16 cellular contexts compared by ENCODE assay signal in the genomic region with DNA sequence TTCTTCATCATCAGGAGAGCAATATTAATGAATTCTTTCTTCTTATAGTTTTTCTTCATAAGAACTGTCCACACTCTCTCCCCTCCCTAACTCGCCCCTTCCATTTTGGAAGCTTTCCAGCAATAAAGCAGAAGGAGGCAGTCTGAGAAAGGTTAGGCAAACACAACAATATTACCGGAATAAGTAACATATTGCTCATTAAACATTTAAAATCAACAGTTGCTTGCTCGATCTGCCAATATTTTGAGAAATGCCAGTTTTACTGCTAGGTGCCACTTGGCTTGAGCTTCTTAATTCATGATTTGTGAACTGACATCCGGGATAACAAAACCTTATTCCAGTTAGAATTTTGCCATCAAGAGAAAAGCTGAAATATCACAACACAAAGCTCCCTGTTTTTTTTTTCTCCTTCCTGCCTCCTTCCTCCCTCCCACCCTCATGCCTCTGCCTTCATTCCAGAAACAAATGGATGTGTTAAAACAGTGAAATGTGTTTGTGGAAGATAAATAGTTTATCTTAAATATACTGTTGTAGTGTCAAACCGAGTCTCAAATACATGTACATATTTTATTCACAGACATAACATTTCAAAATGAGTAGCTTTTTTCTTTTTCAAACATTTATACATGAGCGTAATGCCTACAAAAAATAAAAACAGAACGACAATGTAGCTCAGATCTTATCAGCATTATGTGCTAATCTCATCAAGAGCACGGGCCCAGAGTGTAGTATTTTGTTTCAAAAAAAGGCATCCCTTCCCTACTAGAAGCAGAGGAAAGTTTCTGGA.
A peak's percentile ranks its signal among the peaks of the same experiment; 100 is the strongest.
DNase-seq lines count a peak whose midpoint lies in the region; ATAC-seq and TF ChIP-seq lines count a peak whose summit lies in the region.
"Had no signal": no experiment of that assay in that cellular context is flagged by ENCODE, and none has a peak within 500 bp of the region (broad histone marks: within the 10 kb centered on the region; RNA-seq: fewer than 3 reads in every experiment).

No MANE protein-coding gene starts in this region.

- H3K36me3 ChIP-seq in OCI-LY3 (replicated peaks; ENCODE audit: low read depth, low read length): no peaks in the 10 kb centered on the region
- H3K36me3 ChIP-seq in smooth muscle cell (ENCODE audit: low read depth): no peaks in the 10 kb centered on the region
- H3K36me3 ChIP-seq: left lung had no signal

- no peaks in the 10 kb centered on the region for H4K20me1 ChIP-seq in OCI-LY3 (ENCODE audit: insufficient read depth, low read length)
- H4K20me1 ChIP-seq in smooth muscle cell (ENCODE audit: low read depth): no peaks in the 10 kb centered on the region

- WGBS in smooth muscle cell (ENCODE audit: low lambda C conversion rate): 68% methylated on average over 8 of the region's 8 CpGs

- H3K79me2 ChIP-seq in OCI-LY3 (ENCODE audit: low read length) (no peaks in the 10 kb centered on the region), smooth muscle cell (ENCODE audit: low read depth) (no peaks in the 10 kb centered on the region)

- no peaks in the 10 kb centered on the region; the same call in 1 of the 2 replicates for H3K27me3 ChIP-seq in OCI-LY3 (ENCODE audit: low read depth, low read length)
- H3K27me3 ChIP-seq in smooth muscle cell (ENCODE audit: low read depth): no peaks in the 10 kb centered on the region
- H3K27me3 ChIP-seq: left lung had no signal

- H3K9me3 ChIP-seq in OCI-LY3 (ENCODE audit: insufficient read depth, low read length) (no peaks in the 10 kb centered on the region), smooth muscle cell (replicated peaks; ENCODE audit: low read depth) (no peaks in the 10 kb centered on the region)
- H3K9me3 ChIP-seq: left lung had no signal

- ATAC-seq in natural killer cell treated with Interleukin-12 subunit alpha and Interleukin-12 subunit beta and Interleukin-15 and Interleukin-18, amount 100 ng/mL, for 72 hours: no peak
- ATAC-seq: left lung; stimulated activated naive B cell treated with anti-CD40 and anti-IgM and Interleukin-4, amounts not matched to agents 10 μg/mL and 1 μg/mL and 100 μg/mL, for 72 hours had no signal

- H3K4me3 ChIP-seq in OCI-LY3 (ENCODE audit: low read length): no peak overlapping the region
- H3K4me3 ChIP-seq in fibroblast of pulmonary artery (replicated peaks; ENCODE audit: low read depth, low read length): peak overlapping the region; percentile 29
- no peak overlapping the region for H3K4me3 ChIP-seq in smooth muscle cell
- H3K4me3 ChIP-seq: left lung had no signal

- H3K36me3 Mint-ChIP-seq in natural killer cell treated with Interleukin-12 subunit alpha and Interleukin-12 subunit beta and Interleukin-15 and Interleukin-18, amount 100 ng/mL, for 72 hours: no peaks in the 10 kb centered on the region
- H3K36me3 Mint-ChIP-seq: stimulated activated naive B cell treated with anti-CD40 and anti-IgM and Interleukin-4, amounts not matched to agents 10 μg/mL and 1 μg/mL and 100 μg/mL, for 72 hours had no signal

- no peaks in the 10 kb centered on the region for H3K9me3 Mint-ChIP-seq in natural killer cell treated with Interleukin-12 subunit alpha and Interleukin-12 subunit beta and Interleukin-15 and Interleukin-18, amount 100 ng/mL, for 72 hours
- H3K9me3 Mint-ChIP-seq: stimulated activated naive B cell treated with anti-CD40 and anti-IgM and Interleukin-4, amounts not matched to agents 10 μg/mL and 1 μg/mL and 100 μg/mL, for 72 hours had no signal

- no peak overlapping the region for H3K27ac Mint-ChIP-seq in natural killer cell treated with Interleukin-12 subunit alpha and Interleukin-12 subunit beta and Interleukin-15 and Interleukin-18, amount 100 ng/mL, for 72 hours
- H3K27ac Mint-ChIP-seq: stimulated activated naive B cell treated with anti-CD40 and anti-IgM and Interleukin-4, amounts not matched to agents 10 μg/mL and 1 μg/mL and 100 μg/mL, for 72 hours had no signal

- H3K4me1 Mint-ChIP-seq in natural killer cell treated with Interleukin-12 subunit alpha and Interleukin-12 subunit beta and Interleukin-15 and Interleukin-18, amount 100 ng/mL, for 72 hours (ENCODE audit: low read depth in 2 of 2): no peaks in the 10 kb centered on the region
- H3K4me1 Mint-ChIP-seq: stimulated activated naive B cell treated with anti-CD40 and anti-IgM and Interleukin-4, amounts not matched to agents 10 μg/mL and 1 μg/mL and 100 μg/mL, for 72 hours had no signal

- in situ Hi-C loops in G401 (cut with HindIII; ENCODE audit: low sequenced_read_pairs) (no loop called here), GM13977 (cut with MboI; ENCODE audit: low pct_unique_long_range_greater_than_20kb, low sequenced_read_pairs, unreplicated experiment) (no loop called here)

- DNase-seq in G401 (ENCODE audit: low spot score): peak; percentile 57
- peak; percentile 13 for DNase-seq in fibroblast of pulmonary artery (ENCODE audit: low read depth)
- DNase-seq in renal cortical epithelial cell (ENCODE audit: low read depth): peak; percentile 67
- no peak for DNase-seq in NAMALWA (ENCODE audit: low spot score)
- DNase-seq in natural killer cell treated with Interleukin-12 subunit alpha and Interleukin-12 subunit beta and Interleukin-15 and Interleukin-18, amount 100 ng/mL, for 72 hours (ENCODE audit: low spot score): no peak
- no peak for DNase-seq in GM13977 (ENCODE audit: low spot score)
- no peak for DNase-seq in smooth muscle cell (lab: John Stamatoyannopoulos, UW; ENCODE audit: unreplicated experiment)
- DNase-seq: activated CD8-positive, alpha-beta memory T cell treated with anti-CD3 and anti-CD28 coated beads, Interleukin-2, amount 50 U/mL, for 48 hours; GF-D8; HCEC 1CT; left lung; posterior cingulate gyrus; stimulated activated CD4-positive, alpha-beta T cell treated with anti-CD3 and anti-CD28 coated beads, Interleukin-2, amount 100 ng/mL, for 48 hours; stimulated activated naive B cell treated with anti-CD40 and anti-IgM and Interleukin-4, amounts not matched to agents 10 μg/mL and 1 μg/mL and 100 μg/mL, for 72 hours had no signal

- H2AFZ ChIP-seq in OCI-LY3 (ENCODE audit: low read depth, low read length) (no peak overlapping the region), smooth muscle cell (ENCODE audit: low read depth) (no peak overlapping the region)

- peaks cover 5% of the 10 kb centered on the region in 2 donors for H3K27me3 Mint-ChIP-seq in natural killer cell treated with Interleukin-12 subunit alpha and Interleukin-12 subunit beta and Interleukin-15 and Interleukin-18, amount 100 ng/mL, for 72 hours

- H3K4me2 ChIP-seq in OCI-LY3 (ENCODE audit: low read length) (peak overlapping the region; percentile 65; the same call in 1 of the 2 replicates), smooth muscle cell (no peak overlapping the region)

- TF ChIP-seq CTCF in OCI-LY3 (IDR thresholded peaks at IDR 0.05; ENCODE audit: low read depth, low read length) (no peak), fibroblast of pulmonary artery (IDR thresholded peaks at IDR 0.05; ENCODE audit: low read length, missing control alignments) (no peak), GM13977 (IDR thresholded peaks at IDR 0.05; ENCODE audit: extremely low read depth, insufficient read depth, missing control alignments) (no peak), smooth muscle cell (IDR thresholded peaks at IDR 0.05; ENCODE audit: borderline replicate concordance, insufficient read depth, poor library complexity, severe bottlenecking) (no peak)

- H3F3A ChIP-seq in smooth muscle cell (ENCODE audit: low read depth): no peaks in the 10 kb centered on the region

- H3K27ac ChIP-seq in OCI-LY3 (ENCODE audit: low read length) (no peak overlapping the region), smooth muscle cell (ENCODE audit: low read depth) (no peak overlapping the region)
- H3K27ac ChIP-seq: C4-2B, left lung had no signal

- no peak overlapping the region for H3K4me3 Mint-ChIP-seq in natural killer cell treated with Interleukin-12 subunit alpha and Interleukin-12 subunit beta and Interleukin-15 and Interleukin-18, amount 100 ng/mL, for 72 hours
- H3K4me3 Mint-ChIP-seq: stimulated activated naive B cell treated with anti-CD40 and anti-IgM and Interleukin-4, amounts not matched to agents 10 μg/mL and 1 μg/mL and 100 μg/mL, for 72 hours had no signal

- no peak overlapping the region for H3K9ac ChIP-seq in OCI-LY3 (ENCODE audit: low read length)
- no peak overlapping the region for H3K9ac ChIP-seq in smooth muscle cell (ENCODE audit: low read depth)

- H3K4me1 ChIP-seq in OCI-LY3 (ENCODE audit: low read length) (peaks cover 19% of the 10 kb centered on the region), smooth muscle cell (ENCODE audit: low read depth) (no peaks in the 10 kb centered on the region)
- H3K4me1 ChIP-seq: left lung had no signal

Comparison
In these comparisons a context has a peak if more than half of its experiments do, and no peak if none do; other contexts are left out.
1. DNase-seq: peak in G401 (single experiment), fibroblast of pulmonary artery (single experiment) and renal cortical epithelial cell (single experiment); none in NAMALWA (single experiment), natural killer cell treated with Interleukin-12 subunit alpha and Interleukin-12 subunit beta and Interleukin-15 and Interleukin-18, amount 100 ng/mL, for 72 hours (single experiment), GM13977 (single experiment) and smooth muscle cell (single experiment).